Comparison of ENCODE assay signal across 8 cellular contexts in the genomic region with DNA sequence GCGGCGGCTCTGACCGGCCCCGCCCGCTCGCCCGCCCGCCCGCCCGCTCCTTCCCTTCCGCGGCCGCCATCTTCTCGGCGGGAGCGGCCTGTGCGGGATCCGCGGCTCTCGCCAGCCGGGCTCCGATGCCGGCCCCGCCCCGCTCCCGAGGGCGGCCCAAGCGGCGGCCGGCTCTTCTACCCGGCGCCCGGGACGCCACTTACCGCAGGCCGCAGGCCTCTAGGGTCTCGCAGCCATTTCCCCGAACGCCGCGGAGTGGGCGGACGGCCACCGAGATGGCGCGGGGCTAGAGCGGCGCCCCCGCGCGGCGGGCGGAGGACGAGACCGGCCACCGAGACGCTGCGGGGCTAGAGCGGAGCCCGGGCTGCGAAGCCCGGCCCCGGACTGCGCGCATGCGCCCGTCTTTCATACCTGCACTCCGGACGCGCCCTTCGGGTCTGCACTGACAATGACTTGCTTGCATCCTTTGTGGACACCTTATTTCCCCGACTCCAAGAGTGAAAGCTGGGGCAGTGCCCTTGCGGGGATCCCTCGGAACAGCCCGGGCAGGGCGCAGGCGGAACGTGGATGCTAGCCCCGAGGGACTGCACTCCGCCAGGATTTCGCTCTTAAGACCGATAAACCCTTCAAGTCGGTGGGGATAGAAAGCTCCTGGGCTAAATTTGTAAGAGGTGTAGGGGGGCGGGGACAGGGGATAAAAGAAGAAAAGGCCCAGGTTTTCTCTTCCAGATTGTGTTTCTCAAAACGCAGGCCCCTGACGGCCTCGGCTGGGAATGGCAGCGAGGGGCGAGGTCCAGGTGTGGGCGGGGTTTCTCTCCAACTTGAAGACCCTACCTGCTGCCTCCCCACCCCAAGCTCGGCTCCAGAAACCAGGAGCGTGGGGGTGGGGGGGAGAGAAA. TPM values are rescaled to one million over a fixed set of nuclear protein-coding genes. Genes with fewer than 3 reads are reported as not detected.
DNase-seq lines count a peak whose midpoint lies in the region; ATAC-seq and TF ChIP-seq lines count a peak whose summit lies in the region.

Gene DIDO1 (minus strand): TSS at position 277 of the 899 bp plus-strand sequence.

- ATAC-seq in GM19043 (IDR thresholded peaks at IDR 0.05; ENCODE audit: low read depth, unreplicated experiment), result peak; percentile 56
- ATAC-seq in HG03354 (IDR thresholded peaks at IDR 0.05; ENCODE audit: poor library complexity, severe bottlenecking, unreplicated experiment), result peak; percentile 73
- peak; percentile 78 for ATAC-seq in activated CD4-positive, alpha-beta T cell treated with anti-CD3 and anti-CD28 coated beads for 36 hours
- ATAC-seq in left lobe of liver, result peak; percentile 80

- H3K27me3 ChIP-seq in colonic mucosa, result no peaks in the 10 kb centered on the region

- H3K27ac ChIP-seq in colonic mucosa, result peak within 1 kb of the TSS; percentile 97

- peak within 1 kb of the TSS; percentile 98 for H3K4me3 ChIP-seq in colonic mucosa

- H3K4me1 ChIP-seq in colonic mucosa, result peaks cover 45% of the 10 kb centered on the region

- no peaks in the 10 kb centered on the region for H3K27me3 Mint-ChIP-seq in activated CD4-positive, alpha-beta T cell treated with anti-CD3 and anti-CD28 coated beads for 36 hours

- H3K27ac Mint-ChIP-seq in activated CD4-positive, alpha-beta T cell treated with anti-CD3 and anti-CD28 coated beads for 36 hours, result peak within 1 kb of the TSS; percentile 96

- H3K4me1 Mint-ChIP-seq in activated CD4-positive, alpha-beta T cell treated with anti-CD3 and anti-CD28 coated beads for 36 hours, result peaks cover 64% of the 10 kb centered on the region

- H3K9me3 ChIP-seq in colonic mucosa, result no peaks in the 10 kb centered on the region

- H3K9me3 Mint-ChIP-seq in activated CD4-positive, alpha-beta T cell treated with anti-CD3 and anti-CD28 coated beads for 36 hours (ENCODE audit: low read depth), result no peaks in the 10 kb centered on the region

- POLR2A ChIA-PET in activated CD4-positive, alpha-beta T cell treated with anti-CD3 and anti-CD28 coated beads for 36 hours (lab: Charles Lee), result interaction anchor here (0.7 to 2.9 kb wide), 2 partner anchors 10 to 11 kb away, joined by 3 to 18 read pairs; partner anchors contain the start of gene GID8

- DNase-seq in AML-193 (lab: John Stamatoyannopoulos, UW) (peak; percentile 80 to 84), NCI-H510A (lab: John Stamatoyannopoulos, UW) (peak; percentile 83), colonic mucosa (peak; percentile 92), left lobe of liver (ENCODE audit: low spot score) (peak; percentile 93)
- peak; percentile 94 for DNase-seq in activated CD4-positive, alpha-beta T cell treated with anti-CD3 and anti-CD28 coated beads for 36 hours
- peak; percentile 87 for DNase-seq in stimulated activated CD4-positive, alpha-beta T cell treated with anti-CD3 and anti-CD28 coated beads, Interleukin-2, amount 100 ng/mL, for 4 hours (ENCODE audit: low read depth)

- peak within 1 kb of the TSS; percentile 95 to 97 for H3K9ac ChIP-seq in colonic mucosa (ENCODE audit: low read depth in 2 of 2, low read length in 2 of 2)

- TF ChIP-seq CTCF in colonic mucosa (IDR thresholded peaks at IDR 0.05), result peak; percentile 74

- peak within 1 kb of the TSS; percentile 94 for H3K4me3 Mint-ChIP-seq in activated CD4-positive, alpha-beta T cell treated with anti-CD3 and anti-CD28 coated beads for 36 hours

- intact Hi-C loops in activated CD4-positive, alpha-beta T cell treated with anti-CD3 and anti-CD28 coated beads for 36 hours (cut with DNase I, micrococcal nuclease), result loop anchor here (1.0 to 10.0 kb wide), 11 partner anchors 11 to 784 kb away; partner anchors contain the start of genes ADRM1 (in 1 of the 2), ARFGAP1 (in 1 of the 2), GMEB2 (in 1 of the 2) and PSMA7 (in 1 of the 2)
- intact Hi-C loops in colonic mucosa (cut with DNase I), result no loop called here

- CTCF ChIA-PET in activated CD4-positive, alpha-beta T cell treated with anti-CD3 and anti-CD28 coated beads for 36 hours (lab: Charles Lee), result interaction anchor here (1.0 to 3.9 kb wide), 6 partner anchors 8 to 25 kb away, joined by 3 to 15 read pairs (median 4); partner anchors contain the start of gene GID8

- peaks cover 13% of the 10 kb centered on the region for H3K36me3 Mint-ChIP-seq in activated CD4-positive, alpha-beta T cell treated with anti-CD3 and anti-CD28 coated beads for 36 hours (ENCODE audit: low read depth)

- no peaks in the 10 kb centered on the region for H3K36me3 ChIP-seq in colonic mucosa

RNA-seq across cellular contexts. Expression of gene DIDO1, which starts in this region (rescaled TPM):
- total RNA-seq in activated CD4-positive, alpha-beta T cell treated with anti-CD3 and anti-CD28 coated beads for 36 hours, result 10 to 100 TPM; 43.7 to 49.7 TPM
- total RNA-seq in colonic mucosa (10 to 100 TPM; 41.4 to 50.4 TPM), left lobe of liver (22.8 TPM)

Comparison
In these comparisons a context has a peak if more than half of its experiments do, and no peak if none do; other contexts are left out.
1. Peak in every context shown above with its lines: DNase-seq, ATAC-seq, H3K4me3 ChIP-seq and H3K27ac ChIP-seq.